14 cellular contexts compared by ENCODE assay signal in genomic region chr1:222288056-222288455, GRCh38.
DNase-seq lines count a peak whose midpoint lies in the region; ATAC-seq and TF ChIP-seq lines count a peak whose summit lies in the region.
"Had no signal": no experiment of that assay in that cellular context is flagged by ENCODE, and none has a peak within 500 bp of the region (broad histone marks: within the 10 kb centered on the region; RNA-seq: fewer than 3 reads in every experiment).

No MANE protein-coding gene starts in this region.

- no peak overlapping the region for H3K4me3 ChIP-seq in ovary
- H3K4me3 ChIP-seq: smooth muscle cell, thoracic aorta had no signal

- H3K4me1 ChIP-seq in ovary (ENCODE audit: insufficient read depth): peaks cover 3% of the 10 kb centered on the region

- 23 to 50% (median 29%) methylated on average over 4 of the region's 4 CpGs for WGBS in ovary, 3 donors

- TF ChIP-seq EP300 in ovary (IDR thresholded peaks at IDR 0.05): no peak

- H3K27ac ChIP-seq in ovary: no peak overlapping the region
- H3K27ac ChIP-seq: C4-2B, thoracic aorta had no signal

- CTCF ChIA-PET in MCF 10A (lab: Yijun Ruan, JAX): interaction anchor here (0.6 to 4.1 kb wide), 4 partner anchors 15 to 168 kb away, joined by 3 to 28 read pairs (median 4); no protein-coding TSS in a partner anchor

- no peaks in the 10 kb centered on the region for H3K36me3 ChIP-seq in ovary
- H3K36me3 ChIP-seq: thoracic aorta had no signal

- peak; percentile 51 for DNase-seq in HCEC 1CT
- peak; percentile 46 for DNase-seq in OCI-M1 (lab: John Stamatoyannopoulos, UW)
- DNase-seq in MCF 10A (ENCODE audit: unreplicated experiment): peak; percentile 97
- DNase-seq in myocyte (ENCODE audit: low read depth): peak; percentile 64
- DNase-seq in ovary: no peak
- DNase-seq in stimulated activated CD8-positive, alpha-beta memory T cell treated with anti-CD3 and anti-CD28 coated beads, Interleukin-4, amount 100 ng/mL, for 48 hours: no peak
- DNase-seq: activated T-cell treated with anti-CD3 and anti-CD28 coated beads, Interleukin-2, amount 50 U/mL, for 4 hours; anterior cingulate cortex; SHP77 had no signal

- H3K4me3 Mint-ChIP-seq in MCF 10A (ENCODE audit: unreplicated experiment): peak overlapping the region; percentile 19
- H3K4me3 Mint-ChIP-seq: activated T-cell treated with anti-CD3 and anti-CD28 coated beads, Interleukin-2, amount 50 U/mL, for 4 hours had no signal

- peak overlapping the region; percentile 68 for H3K27ac Mint-ChIP-seq in MCF 10A (ENCODE audit: low read depth, unreplicated experiment)

- no peaks in the 10 kb centered on the region for H3K27me3 Mint-ChIP-seq in MCF 10A (ENCODE audit: insufficient read depth, unreplicated experiment)

- no peaks in the 10 kb centered on the region for H3K9me3 ChIP-seq in ovary
- H3K9me3 ChIP-seq: thoracic aorta had no signal

- H3K36me3 Mint-ChIP-seq in MCF 10A (ENCODE audit: insufficient read depth, unreplicated experiment): peaks cover 4% of the 10 kb centered on the region

- intact Hi-C loops in MCF 10A (cut with micrococcal nuclease) (loop anchor here (1.0 to 2.0 kb wide), 2 partner anchors 83 to 167 kb away; no protein-coding TSS in a partner anchor), ovary (cut with DNase I) (no loop called here)

- H3K9me3 Mint-ChIP-seq in MCF 10A (ENCODE audit: unreplicated experiment): no peaks in the 10 kb centered on the region
- H3K9me3 Mint-ChIP-seq: activated T-cell treated with anti-CD3 and anti-CD28 coated beads, Interleukin-2, amount 50 U/mL, for 4 hours had no signal

- TF ChIP-seq CTCF in MCF 10A (IDR thresholded peaks at IDR 0.05; ENCODE audit: unreplicated experiment) (peak; percentile 15), ovary (IDR thresholded peaks at IDR 0.05) (no peak)

- no peak for ATAC-seq in GM18498 (IDR thresholded peaks at IDR 0.05; ENCODE audit: unreplicated experiment)
- no peak for ATAC-seq in GM21528 (IDR thresholded peaks at IDR 0.05; ENCODE audit: low FRiP score, unreplicated experiment)
- ATAC-seq: activated T-cell treated with anti-CD3 and anti-CD28 coated beads, Interleukin-2, amount 50 U/mL, for 4 hours had no signal

- BruUV-seq in MCF 10A (replicated peaks; lab: Mats Ljungman, UMichigan): no TSS peak

- H3K4me1 Mint-ChIP-seq in MCF 10A (ENCODE audit: insufficient read depth, unreplicated experiment): peaks cover 35% of the 10 kb centered on the region

- TF ChIP-seq POLR2A in ovary (IDR thresholded peaks at IDR 0.05): no peak

- no peaks in the 10 kb centered on the region for H3K27me3 ChIP-seq in ovary

- POLR2A ChIA-PET in MCF 10A (lab: Yijun Ruan, JAX): no interaction called here

Comparison
In these comparisons a context has a peak if more than half of its experiments do, and no peak if none do; other contexts are left out.
1. DNase-seq: peak in HCEC 1CT (single experiment), OCI-M1 (single experiment), MCF 10A (single experiment) and myocyte (single experiment); none in ovary (0 of 5) and stimulated activated CD8-positive, alpha-beta memory T cell treated with anti-CD3 and anti-CD28 coated beads, Interleukin-4, amount 100 ng/mL, for 48 hours (single experiment).